In the genomic region with DNA sequence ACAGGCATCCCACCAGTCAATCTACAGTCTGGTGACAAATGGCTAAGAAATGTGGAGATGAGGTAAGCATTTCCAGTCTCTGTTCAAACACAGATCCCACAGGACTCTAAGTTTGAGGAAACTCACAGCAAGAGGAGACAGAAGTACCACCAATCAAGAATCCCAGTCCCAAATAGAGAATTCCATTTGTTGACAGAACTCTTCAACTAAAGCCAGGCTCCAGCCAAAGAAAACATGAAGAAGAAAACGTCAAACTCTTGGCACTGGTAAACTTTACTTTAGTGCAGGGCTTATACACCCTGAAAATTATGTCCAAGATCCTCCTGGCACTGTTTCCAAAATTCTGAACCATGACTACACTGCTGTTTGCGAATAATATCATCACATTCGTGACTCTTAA, we compare ENCODE assay signal across 12 cellular contexts. TPM values are rescaled to one million over a fixed set of nuclear protein-coding genes. Genes with fewer than 3 reads are reported as not detected.
A peak's percentile ranks its signal among the peaks of the same experiment; 100 is the strongest.
DNase-seq lines count a peak whose midpoint lies in the region; ATAC-seq, FAIRE-seq and TF ChIP-seq lines count a peak whose summit lies in the region.
"Not testable (repeated sequence)": the region's sequence is repeated elsewhere in the genome, so short reads cannot be mapped to it uniquely, and the experiment has no call there.
"Had no signal": no experiment of that assay in that cellular context is flagged by ENCODE, and none has a peak within 500 bp of the region (broad histone marks: within the 10 kb centered on the region; RNA-seq: fewer than 3 reads in every experiment).

No MANE protein-coding gene starts in this region.

- in situ Hi-C loops in brain microvascular endothelial cell (cut with HindIII; ENCODE audit: low pct_ligation_motif_present, low sequenced_read_pairs) = not testable (repeated sequence)

- H3K4me1 ChIP-seq in heart left ventricle, upper lobe of right lung: not testable (repeated sequence)

- no CpG with 5 or more reads among the region's 3 CpGs for WGBS in heart left ventricle, 4 donors

- H3K9me3 ChIP-seq in heart left ventricle, upper lobe of right lung: not testable (repeated sequence)

- peak; percentile 68 for FAIRE-seq in HTR-8/SVneo (lab: Jason Lieb, UNC)
- peak; percentile 93 for FAIRE-seq in RCC 7860 (lab: Jason Lieb, UNC)

- TF ChIP-seq CTCF in brain microvascular endothelial cell (IDR thresholded peaks at IDR 0.05; ENCODE audit: low read depth, low read length, missing control alignments); heart left ventricle (IDR thresholded peaks at IDR 0.05); omental fat pad (IDR thresholded peaks at IDR 0.05); upper lobe of right lung (IDR thresholded peaks at IDR 0.05): not testable (repeated sequence)

- not testable (repeated sequence) for DNase-seq in HTR-8/SVneo (ENCODE audit: insufficient read length, low spot score); RCC 7860 (ENCODE audit: low spot score); heart left ventricle; left lobe of liver (ENCODE audit: low spot score); omental fat pad (ENCODE audit: low spot score); upper lobe of right lung
- peak; percentile 80 for DNase-seq in brain microvascular endothelial cell

- H3K27ac ChIP-seq in brain microvascular endothelial cell, heart left ventricle, upper lobe of right lung: not testable (repeated sequence)

- ATAC-seq in heart left ventricle (peak; percentile 87 to 99 (median 94)), left lobe of liver (peak; percentile 75), omental fat pad (ENCODE audit: low FRiP score) (peak; percentile 83), upper lobe of right lung (peak; percentile 59)

- intact Hi-C loops in heart left ventricle (cut with DNase I); upper lobe of right lung (cut with DNase I): not testable (repeated sequence)

- not testable (repeated sequence) for H3K27me3 ChIP-seq in brain microvascular endothelial cell (replicated peaks); heart left ventricle; upper lobe of right lung

- not testable (repeated sequence) for TF ChIP-seq POLR2A in heart left ventricle (IDR thresholded peaks at IDR 0.05)

- H3K4me3 ChIP-seq in brain microvascular endothelial cell (ENCODE audit: low read depth, low read length); heart left ventricle; upper lobe of right lung: not testable (repeated sequence)

- H3K36me3 ChIP-seq in brain microvascular endothelial cell (replicated peaks); heart left ventricle; upper lobe of right lung: not testable (repeated sequence)

RNA-seq across cellular contexts. Expression of a gene that starts 49.2 kb away (rescaled TPM):
- total RNA-seq in heart left ventricle (not detected), left lobe of liver (not detected), omental fat pad (1 to 10 TPM in 1 of 4 donors, under 1 TPM in 2, not detected in 1; 0.38 to 3.3 (median 0.48) TPM), upper lobe of right lung (0.52 TPM)
- polyA plus RNA-seq in heart left ventricle = not detected
- total RNA-seq: Daoy, G401, H7, HT-29, PC-9 had no signal
